ENCODE assay signal across 24 cellular contexts in genomic region chr4:33722254-33722653, GRCh38.
DNase-seq lines count a peak whose midpoint lies in the region; ATAC-seq and TF ChIP-seq lines count a peak whose summit lies in the region.
"Had no signal": no experiment of that assay in that cellular context is flagged by ENCODE, and none has a peak within 500 bp of the region (broad histone marks: within the 10 kb centered on the region; RNA-seq: fewer than 3 reads in every experiment).

No MANE protein-coding gene starts in this region.

- H3K4me1 ChIP-seq in fibroblast of lung (ENCODE audit: control insufficient read depth, extremely low read depth, insufficient read depth, low read length) (no peaks in the 10 kb centered on the region), adrenal gland (replicated peaks in 1 of 2) (no peaks in the 10 kb centered on the region)
- H3K4me1 ChIP-seq: neural progenitor cell, uterus had no signal

- no peaks in the 10 kb centered on the region for H3K27me3 Mint-ChIP-seq in osteocyte (ENCODE audit: unreplicated experiment)

- 53 to 64% (median 61%) methylated on average over 2 of the region's 2 CpGs for whole genome bisulfite sequencing in adrenal gland, 4 donors

- DNase-seq in AG10803 (ENCODE audit: low read depth) (peak; percentile 87), NCI-H69 (lab: John Stamatoyannopoulos, UW) (peak; percentile 3), fibroblast of lung (ENCODE audit: low read depth in 2 of 2) (peak; percentile 18), osteocyte (ENCODE audit: extremely low spot score, unreplicated experiment) (no peak), adrenal gland (no peak)
- DNase-seq: activated CD4-positive, alpha-beta T cell treated with anti-CD3 and anti-CD28 coated beads for 4 hours; activated CD8-positive, alpha-beta memory T cell treated with anti-CD3 and anti-CD28 coated beads, Interleukin-2, amount 50 U/mL, for 48 hours; activated naive CD4-positive, alpha-beta T cell; dermis blood vessel endothelial cell; kidney glomerular epithelial cell; NCI-H510A treated with DMSO at 0.1 percent for 48 hours; PC-9; retina; stimulated activated CD4-positive, alpha-beta T cell treated with anti-CD3 and anti-CD28 coated beads, Interleukin-2, amount 100 ng/mL, for 24 hours; uterus had no signal

- H3K27ac ChIP-seq in fibroblast of lung (ENCODE audit: insufficient read depth, low read length): no peak overlapping the region
- H3K27ac ChIP-seq in adrenal gland: no peak overlapping the region
- H3K27ac ChIP-seq: HL-60, neural progenitor cell, PC-9, SK-N-MC, uterus had no signal

- no peaks in the 10 kb centered on the region for H4K20me1 ChIP-seq in fibroblast of lung (ENCODE audit: control insufficient read depth, extremely low read depth, insufficient read depth, low read length)

- TF ChIP-seq POLR2A in adrenal gland (IDR thresholded peaks at IDR 0.05): no peak

- H3K36me3 Mint-ChIP-seq in osteocyte (ENCODE audit: unreplicated experiment): peaks cover 6% of the 10 kb centered on the region
- H3K36me3 Mint-ChIP-seq: brain, mesothelial cell of epicardium, neural progenitor cell had no signal

- no peak for ATAC-seq in GM21576 (IDR thresholded peaks at IDR 0.05; ENCODE audit: unreplicated experiment)
- ATAC-seq in HG02610 (IDR thresholded peaks at IDR 0.05; ENCODE audit: unreplicated experiment): no peak
- no peak for ATAC-seq in GM21526 (IDR thresholded peaks at IDR 0.05; ENCODE audit: low FRiP score, unreplicated experiment)
- ATAC-seq: GM12878 had no signal

- peaks cover 26% of the 10 kb centered on the region for H3K4me1 Mint-ChIP-seq in osteocyte (ENCODE audit: unreplicated experiment)
- H3K4me1 Mint-ChIP-seq: neural progenitor cell had no signal

- no peak overlapping the region for H3K4me2 ChIP-seq in fibroblast of lung (ENCODE audit: extremely low read depth, insufficient read depth, low read length)
- H3K4me2 ChIP-seq: neural progenitor cell, PC-9 had no signal

- H3K9ac ChIP-seq in fibroblast of lung (ENCODE audit: insufficient read depth, low read length): no peak overlapping the region
- H3K9ac ChIP-seq: neural progenitor cell had no signal

- H3K36me3 ChIP-seq in fibroblast of lung (ENCODE audit: control insufficient read depth, insufficient read depth, low read length) (no peaks in the 10 kb centered on the region), adrenal gland (replicated peaks in 1 of 2) (no peaks in the 10 kb centered on the region)
- H3K36me3 ChIP-seq: neural progenitor cell, uterus had no signal

- H3K4me3 ChIP-seq in AG10803 (ENCODE audit: low read length): no peak overlapping the region
- H3K4me3 ChIP-seq in fibroblast of lung (replicated peaks in 1 of 4; ENCODE audit: control extremely low read depth in 1 of 4, insufficient read depth in 1 of 4, low read depth in 3 of 4, low read length in 4 of 4): no peak overlapping the region
- H3K4me3 ChIP-seq in adrenal gland: no peak overlapping the region
- H3K4me3 ChIP-seq: GM12878, neural progenitor cell, PC-9, SK-N-MC, uterus had no signal

- H3K79me2 ChIP-seq in fibroblast of lung (ENCODE audit: control insufficient read depth, insufficient read depth, low read length): no peaks in the 10 kb centered on the region

- TF ChIP-seq CTCF in AG10803 (conservative IDR thresholded peaks at IDR 0.05; ENCODE audit: low read length): no peak
- TF ChIP-seq CTCF in fibroblast of lung (conservative IDR thresholded peaks at IDR 0.05 in 1 of 2, IDR thresholded peaks at IDR 0.05 in 1 of 2; ENCODE audit: low read depth in 1 of 2, low read length in 2 of 2): no peak
- TF ChIP-seq CTCF in osteocyte (IDR thresholded peaks at IDR 0.05): no peak
- TF ChIP-seq CTCF in adrenal gland (IDR thresholded peaks at IDR 0.05): no peak

- H3K27me3 ChIP-seq in fibroblast of lung (ENCODE audit: control insufficient read depth, insufficient read depth, low read length) (no peaks in the 10 kb centered on the region), adrenal gland (no peaks in the 10 kb centered on the region)
- H3K27me3 ChIP-seq: neural progenitor cell, uterus had no signal

- H3K9me3 Mint-ChIP-seq in osteocyte (ENCODE audit: unreplicated experiment): peaks cover 7% of the 10 kb centered on the region
- H3K9me3 Mint-ChIP-seq: neural progenitor cell had no signal

- no peak overlapping the region for H2AFZ ChIP-seq in fibroblast of lung (ENCODE audit: low read length)
- H2AFZ ChIP-seq: neural progenitor cell, PC-9 had no signal

- intact Hi-C loops in adrenal gland (cut with DNase I): no loop called here

- peak overlapping the region; percentile 66 for H3K27ac Mint-ChIP-seq in osteocyte (ENCODE audit: unreplicated experiment)
- H3K27ac Mint-ChIP-seq: mesothelial cell of epicardium, neural progenitor cell had no signal

- H3K9me3 ChIP-seq in fibroblast of lung (ENCODE audit: control insufficient read depth, insufficient read depth, low read depth, low read length): no peaks in the 10 kb centered on the region
- H3K9me3 ChIP-seq in adrenal gland (replicated peaks in 1 of 3): no peaks in the 10 kb centered on the region
- H3K9me3 ChIP-seq: uterus had no signal

- no peak overlapping the region for H3K4me3 Mint-ChIP-seq in osteocyte (ENCODE audit: unreplicated experiment)
- H3K4me3 Mint-ChIP-seq: mesothelial cell of epicardium, neural progenitor cell had no signal

Comparison
In these comparisons a context has a peak if more than half of its experiments do, and no peak if none do; other contexts are left out.
1. DNase-seq: peak in AG10803 (single experiment), NCI-H69 (single experiment) and fibroblast of lung (2 of 2); none in osteocyte (single experiment) and adrenal gland (0 of 7).